ENCODE assay signal across 16 cellular contexts in genomic region chr9:121308765-121309164, GRCh38. TPM values are rescaled to one million over a fixed set of nuclear protein-coding genes. Genes with fewer than 3 reads are reported as not detected.
A peak's percentile ranks its signal among the peaks of the same experiment; 100 is the strongest.
DNase-seq lines count a peak whose midpoint lies in the region; ATAC-seq, FAIRE-seq and TF ChIP-seq lines count a peak whose summit lies in the region.
"Had no signal": no experiment of that assay in that cellular context is flagged by ENCODE, and none has a peak within 500 bp of the region (broad histone marks: within the 10 kb centered on the region; RNA-seq: fewer than 3 reads in every experiment).

No MANE protein-coding gene starts in this region.

- H3K9me3 ChIP-seq in left ventricle myocardium inferior (replicated peaks) = no peaks in the 10 kb centered on the region
- H3K9me3 ChIP-seq in right atrium auricular region = no peaks in the 10 kb centered on the region
- no peaks in the 10 kb centered on the region for H3K9me3 ChIP-seq in HepG2 (ENCODE audit: low read length)
- no peaks in the 10 kb centered on the region for H3K9me3 ChIP-seq in subcutaneous abdominal adipose tissue (ENCODE audit: control insufficient read depth in 5 of 5, low read length in 5 of 5)
- H3K9me3 ChIP-seq: Caco-2 had no signal

- no peak for TF ChIP-seq RAD21 in HepG2 (CRISPR knock-in tag; IDR thresholded peaks at IDR 0.05)

- no peak for FAIRE-seq in HepG2 (lab: Jason Lieb, UNC)
- FAIRE-seq: A204.1, G401.6 had no signal

- H4K20me1 ChIP-seq in HepG2 (ENCODE audit: insufficient read depth, low read length) = no peaks in the 10 kb centered on the region

- BruUV-seq in HepG2 (replicated peaks; lab: Mats Ljungman, UMichigan) = no TSS peak

- peak overlapping the region; percentile 98 for H3K27ac ChIP-seq in left ventricle myocardium inferior (replicated peaks)
- H3K27ac ChIP-seq in right atrium auricular region = peak overlapping the region in 1 of 2 donors; percentile 29
- H3K27ac ChIP-seq in HepG2 (ENCODE audit: extremely low read length, insufficient read depth, low read length) = no peak overlapping the region
- H3K27ac ChIP-seq in subcutaneous abdominal adipose tissue (ENCODE audit: low read depth, low read length) = peak overlapping the region; percentile 60

- peaks cover 97% of the 10 kb centered on the region for H3K36me3 ChIP-seq in left ventricle myocardium inferior
- H3K36me3 ChIP-seq in right atrium auricular region = peaks cover 97% of the 10 kb centered on the region
- peaks cover 35 to 66% of the 10 kb centered on the region in 2 experiments for H3K36me3 ChIP-seq in HepG2 (replicated peaks in 1 of 2; ENCODE audit: control insufficient read depth in 1 of 2, insufficient read depth in 2 of 2, low read length in 2 of 2)
- peaks cover 19 to 97% (median 87%) of the 10 kb centered on the region in 5 donors for H3K36me3 ChIP-seq in subcutaneous abdominal adipose tissue (ENCODE audit: control insufficient read depth in 5 of 5, insufficient read depth in 5 of 5, low read length in 5 of 5)

- no peaks in the 10 kb centered on the region for H3K79me2 ChIP-seq in HepG2 (ENCODE audit: insufficient read depth, low read length)

- DNase-seq in left ventricle myocardium inferior (no peak), right atrium auricular region (ENCODE audit: low spot score) (no peak), HepG2 (ENCODE audit: low spot score) (no peak), NCI-H1417 (lab: John Stamatoyannopoulos, UW) (no peak), Ammon's horn (ENCODE audit: low spot score) (no peak)
- DNase-seq: Caco-2; CD4-positive, alpha-beta T cell; H9; NCI-H1436; NCI-H2029; NCI-H345; NCI-H524 treated with DMSO at 0.1 percent for 48 hours had no signal

- no peak overlapping the region for H3K9ac ChIP-seq in HepG2 (ENCODE audit: insufficient read depth, low read depth, low read length)
- no peak overlapping the region for H3K9ac ChIP-seq in subcutaneous abdominal adipose tissue (ENCODE audit: low read length in 5 of 5)

- H3K4me3 ChIP-seq in left ventricle myocardium inferior = no peak overlapping the region
- no peak overlapping the region for H3K4me3 ChIP-seq in right atrium auricular region
- no peak overlapping the region for H3K4me3 ChIP-seq in HepG2 (replicated peaks in 1 of 3; ENCODE audit: insufficient read depth in 1 of 3, low read depth in 2 of 3, low read length in 3 of 3)
- H3K4me3 ChIP-seq in subcutaneous abdominal adipose tissue (ENCODE audit: low read depth in 1 of 5, low read length in 5 of 5) = no peak overlapping the region

- CTCF ChIA-PET in HepG2 (lab: Yijun Ruan, JAX; ENCODE audit: low intra/inter-chr PET ratio, low total read pairs) = no interaction called here

- TF ChIP-seq EP300 in HepG2 (IDR thresholded peaks at IDR 0.05; ENCODE audit: low read depth in 2 of 2, low read length in 2 of 2) = no peak
- no peak for TF ChIP-seq EP300 in HepG2 (CRISPR knock-in tag; IDR thresholded peaks at IDR 0.05; ENCODE audit: borderline replicate concordance)

- POLR2A ChIA-PET in HepG2 (lab: Yijun Ruan, JAX) = interaction anchor here (0.8 to 2.7 kb wide), 4 partner anchors 10 to 19 kb away, joined by 3 to 7 read pairs (median 4); no protein-coding TSS in a partner anchor

- in situ Hi-C loops in HepG2 (cut with HindIII; ENCODE audit: extremely low pct_ligation_motif_present, low pct_unique_long_range_greater_than_20kb) = no loop called here

- H2AFZ ChIP-seq in HepG2 (ENCODE audit: low read length) = no peak overlapping the region

- H3K4me1 ChIP-seq in left ventricle myocardium inferior (peaks cover 98% of the 10 kb centered on the region), right atrium auricular region (peaks cover 0 to 46% of the 10 kb centered on the region in 2 donors), HepG2 (ENCODE audit: insufficient read depth, low read length) (peaks cover 26% of the 10 kb centered on the region), subcutaneous abdominal adipose tissue (ENCODE audit: control insufficient read depth in 5 of 5, insufficient read depth in 5 of 5, low read length in 5 of 5) (peaks cover 19 to 74% (median 68%) of the 10 kb centered on the region in 5 donors)

- TF ChIP-seq CTCF in left ventricle myocardium inferior (IDR thresholded peaks at IDR 0.05; ENCODE audit: borderline replicate concordance) (no peak), right atrium auricular region (IDR thresholded peaks at IDR 0.05) (no peak), HepG2 (CRISPR knock-in tag; IDR thresholded peaks at IDR 0.05) (no peak)

- no peak overlapping the region for H3K4me2 ChIP-seq in HepG2 (ENCODE audit: low read depth, low read length)

- ATAC-seq in HepG2 (no peak), GM21515 (IDR thresholded peaks at IDR 0.05; ENCODE audit: unreplicated experiment) (no peak)

- 0 out of 4 replicates have a peak, but pooled peaks of 1 of the 2 experiments have one; percentile 21 for TF ChIP-seq POLR2A in HepG2 (IDR thresholded peaks at IDR 0.05; ENCODE audit: insufficient read depth in 1 of 2, low read depth in 2 of 2, low read length in 2 of 2)

- intact Hi-C loops in left ventricle myocardium inferior (cut with micrococcal nuclease) = no loop called here
- intact Hi-C loops in HepG2 (cut with micrococcal nuclease; ENCODE audit: unreplicated experiment) = no loop called here

- no peaks in the 10 kb centered on the region for H3K27me3 ChIP-seq in left ventricle myocardium inferior (ENCODE audit: low read depth)
- no peaks in the 10 kb centered on the region for H3K27me3 ChIP-seq in right atrium auricular region
- H3K27me3 ChIP-seq in HepG2 (ENCODE audit: control insufficient read depth in 1 of 2, insufficient read depth in 2 of 2, low read length in 2 of 2) = no peaks in the 10 kb centered on the region
- H3K27me3 ChIP-seq in subcutaneous abdominal adipose tissue (ENCODE audit: control insufficient read depth in 5 of 5, insufficient read depth in 4 of 5, low read length in 5 of 5) = no peaks in the 10 kb centered on the region

- 96% methylated on average over 10 of the region's 13 CpGs for WGBS in HepG2 (ENCODE audit: low lambda C conversion rate)

TF ChIP-seq in HepG2, 621 proteins besides CTCF, POLR2A, EP300 and RAD21:
- TF ChIP-seq SMAD3 (CRISPR knock-in tag; IDR thresholded peaks at IDR 0.05) (no peak), AGO2 (optimal IDR thresholded peaks at IDR 0.05; ENCODE audit: low read depth, low read length) (peak; percentile 56), ZNF768 (CRISPR knock-in tag; IDR thresholded peaks at IDR 0.05) (peak; percentile 50), E2F1 (CRISPR knock-in tag; IDR thresholded peaks at IDR 0.05) (no peak)

RNA-seq across cellular contexts. Expression of gene GSN, which starts 40.8 kb away (rescaled TPM):
- total RNA-seq in left ventricle myocardium inferior = 758 TPM
- total RNA-seq in right atrium auricular region = 1,000 to 10,000 TPM; 1,444 to 3,478 TPM
- 126 and 307 TPM in 2 replicates for total RNA-seq in HepG2 (2016; rRNA removed; fragmentation: Illumina TruSeq; extraction: Trizol)
- total RNA-seq in HepG2 (2016; cell fraction: cytosol; rRNA removed; fragmentation: Illumina TruSeq; extraction: Trizol; ENCODE audit: low read depth) = 56.0 and 58.2 TPM in 2 replicates
- total RNA-seq in HepG2 (2016; cell fraction: insoluble cytoplasmic fraction; rRNA removed; fragmentation: Illumina TruSeq; extraction: Trizol) = 125 and 311 TPM in 2 replicates
- total RNA-seq in HepG2 (2016; cell fraction: membrane; rRNA removed; fragmentation: Illumina TruSeq; extraction: Trizol) = 102 and 113 TPM in 2 replicates
- total RNA-seq in HepG2 (2016; cell fraction: nucleus; rRNA removed; fragmentation: Illumina TruSeq; extraction: Trizol) = 251 and 294 TPM in 2 replicates
- 294 and 436 TPM in 2 replicates for polyA plus RNA-seq in HepG2 (2011; rRNA removed)
- 396 and 404 TPM in 2 replicates for polyA plus RNA-seq in HepG2 (2011; cell fraction: cytosol; rRNA removed)
- polyA plus RNA-seq in HepG2 (2011; cell fraction: nucleus; rRNA removed) = 430 and 447 TPM in 2 replicates
- polyA plus RNA-seq in HepG2 (2012) = 349 and 423 TPM in 2 replicates
- 57.9 and 60.7 TPM in 2 replicates for polyA plus RNA-seq in HepG2 (2016; cell fraction: cytosol; fragmentation: Illumina TruSeq; extraction: Trizol; ENCODE audit: low read depth)
- 115 and 123 TPM in 2 replicates for polyA plus RNA-seq in HepG2 (2016; cell fraction: insoluble cytoplasmic fraction; fragmentation: Illumina TruSeq; extraction: Trizol; ENCODE audit: low read depth)
- polyA plus RNA-seq in HepG2 (2016; cell fraction: membrane; fragmentation: Illumina TruSeq; extraction: Trizol; ENCODE audit: low read depth) = 77.0 and 92.1 TPM in 2 replicates
- 379 and 400 TPM in 2 replicates for polyA plus RNA-seq in HepG2 (2016; cell fraction: nucleus; fragmentation: Illumina TruSeq; extraction: Trizol; ENCODE audit: insufficient read depth, low read depth)
- 66.7 and 379 TPM in 2 replicates for polyA minus RNA-seq in HepG2 (2011; rRNA and poly(A)+ RNA removed; ENCODE audit: low replicate concordance)
- polyA minus RNA-seq in HepG2 (2011; cell fraction: cytosol; rRNA and poly(A)+ RNA removed) = 132 and 185 TPM in 2 replicates
- polyA minus RNA-seq in HepG2 (2011; cell fraction: nucleus; rRNA and poly(A)+ RNA removed) = 122 and 168 TPM in 2 replicates
